In the genomic region with DNA sequence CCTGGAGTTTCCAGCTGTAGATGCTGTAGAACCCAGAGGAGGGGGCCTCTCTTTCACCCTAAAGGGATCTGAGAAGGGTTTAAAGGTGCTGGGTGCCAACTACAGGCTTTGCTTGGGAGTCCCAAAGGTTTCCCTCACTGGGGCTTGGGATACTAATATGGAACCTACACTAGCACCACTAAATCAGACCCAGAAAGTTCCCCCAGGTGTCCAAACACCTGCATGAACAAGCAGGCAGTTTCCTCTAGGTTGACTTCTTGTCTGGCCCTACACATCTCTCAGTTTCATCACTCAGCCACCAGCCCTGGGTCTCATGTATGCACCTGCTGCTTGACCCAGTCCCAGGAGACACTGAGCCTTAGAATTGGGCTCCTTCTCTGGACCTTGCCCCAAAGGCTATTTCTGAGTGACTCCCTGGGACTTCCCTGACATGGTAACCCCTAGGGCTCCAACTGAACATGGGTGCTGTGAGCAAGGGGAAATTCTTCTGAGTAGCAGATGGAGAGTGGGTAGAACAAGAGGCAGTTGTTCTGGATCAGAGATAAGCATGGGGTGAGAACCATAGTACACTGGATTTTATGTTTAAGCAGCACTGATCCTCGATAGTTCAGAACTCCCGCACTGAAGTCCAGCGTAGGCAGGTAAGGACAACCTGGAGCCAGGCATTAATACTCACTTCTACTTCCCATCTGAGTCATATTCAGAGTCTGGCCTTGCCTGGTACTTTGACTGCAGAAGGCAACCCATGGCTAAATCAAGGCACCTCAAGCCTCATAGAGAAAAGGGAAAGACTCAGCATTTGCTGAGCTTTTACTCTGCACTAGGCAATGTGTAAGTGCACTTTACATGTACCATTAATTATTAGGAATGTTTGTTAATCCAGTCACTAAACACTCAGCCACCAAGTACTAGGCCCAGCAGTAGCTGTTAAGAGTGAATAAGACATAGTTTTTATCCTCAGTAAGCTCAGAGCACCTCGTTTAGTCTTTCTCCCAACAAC, we compare ENCODE assay signal across 1 cellular context.
TF ChIP-seq lines count a peak whose summit lies in the region.

No MANE protein-coding gene starts in this region.

TF ChIP-seq in GM12878, 131 proteins besides CTCF, POLR2A, EP300 and RAD21 (continued from another document):
- TF ChIP-seq CREM (IDR thresholded peaks at IDR 0.05; ENCODE audit: low read depth) (0 out of 2 replicates have a peak, but pooled peaks have one; percentile 6), CEBPB (IDR thresholded peaks at IDR 0.05; ENCODE audit: borderline replicate concordance in 1 of 2, low read depth in 2 of 2, low read length in 2 of 2) (no peak), KLF5 (IDR thresholded peaks at IDR 0.05; ENCODE audit: partially characterized antibody) (no peak), E4F1 (IDR thresholded peaks at IDR 0.05; ENCODE audit: borderline replicate concordance, partially characterized antibody) (no peak), STAT1 (conservative IDR thresholded peaks at IDR 0.05) (no peak), MTA2 (IDR thresholded peaks at IDR 0.05; ENCODE audit: low read depth) (no peak), IRF4 (IDR thresholded peaks at IDR 0.05; ENCODE audit: low read depth, low read length) (0 out of 2 replicates have a peak, but pooled peaks have one; percentile 54), NFIC (IDR thresholded peaks at IDR 0.05; ENCODE audit: low read depth, low read length) (peak; percentile 65), WRNIP1 (IDR thresholded peaks at IDR 0.05; ENCODE audit: borderline replicate concordance, low read depth, low read length) (no peak), REST (IDR thresholded peaks at IDR 0.05; ENCODE audit: low read depth, low read length) (no peak), RELB (IDR thresholded peaks at IDR 0.05; ENCODE audit: low read depth) (peak; percentile 22; the same call in 1 of the 2 replicates), NR2F1 (conservative IDR thresholded peaks at IDR 0.05) (peak; percentile 80), POLR2AphosphoS2 (IDR thresholded peaks at IDR 0.05; ENCODE audit: low read depth, low read length) (no peak)
TF ChIP-seq in GM12878: peak in this region for 16.
